28 cellular contexts compared by ENCODE assay signal in the genomic region with DNA sequence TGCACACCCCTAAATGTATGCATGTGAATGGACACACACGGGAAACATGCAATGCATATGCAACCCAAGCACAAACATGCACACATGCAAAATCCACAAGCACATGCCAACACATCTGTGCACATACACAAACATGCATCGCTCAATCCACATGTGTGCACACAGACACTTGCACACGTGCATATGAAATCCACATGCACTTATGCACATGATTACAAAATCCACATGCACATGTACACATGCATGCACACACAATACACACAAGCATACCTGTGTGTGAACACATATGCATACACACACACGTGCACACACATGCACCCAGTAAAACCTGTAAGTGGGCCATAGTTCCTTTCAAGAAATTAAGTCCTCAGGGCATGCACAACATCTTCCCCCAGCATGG.
"Had no signal": no experiment of that assay in that cellular context is flagged by ENCODE, and none has a peak within 500 bp of the region (broad histone marks: within the 10 kb centered on the region; RNA-seq: fewer than 3 reads in every experiment).

No MANE protein-coding gene starts in this region.

- H3K27ac ChIP-seq: colonic mucosa, coronary artery, dorsolateral prefrontal cortex, epithelial cell of prostate, esophagus muscularis mucosa, esophagus squamous epithelium, foreskin keratinocyte, gastrocnemius medialis, gastroesophageal sphincter, heart left ventricle, heart right ventricle had no signal

- H3K4me3 ChIP-seq: colonic mucosa, coronary artery, dorsolateral prefrontal cortex, esophagus muscularis mucosa, esophagus squamous epithelium, gastrocnemius medialis, gastroesophageal sphincter, heart left ventricle, heart right ventricle had no signal

- H3K9me3 ChIP-seq: colonic mucosa, esophagus muscularis mucosa, esophagus squamous epithelium, gastrocnemius medialis, gastroesophageal sphincter, heart left ventricle, heart right ventricle had no signal

- H3K36me3 ChIP-seq: colonic mucosa, esophagus muscularis mucosa, esophagus squamous epithelium, gastrocnemius medialis, gastroesophageal sphincter, heart left ventricle, heart right ventricle had no signal

- ATAC-seq: effector memory CD8-positive, alpha-beta T cell; esophagus mucosa; foreskin keratinocyte; gastrocnemius medialis; gastroesophageal sphincter; heart left ventricle; heart right ventricle had no signal

- FAIRE-seq: colon, endometrium, endothelial cell of umbilical vein, frontal cortex had no signal

- H3K4me1 ChIP-seq: colonic mucosa, esophagus muscularis mucosa, gastrocnemius medialis, gastroesophageal sphincter, heart left ventricle, heart right ventricle had no signal

- DNase-seq: colonic mucosa; cortex of kidney; dermis blood vessel endothelial cell; dorsolateral prefrontal cortex; effector CD4-positive, alpha-beta T cell; effector CD8-positive, alpha-beta T cell; effector memory CD4-positive, alpha-beta T cell; effector memory CD8-positive, alpha-beta T cell; endodermal cell; erythroblast; esophagus squamous epithelium; foreskin fibroblast; foreskin keratinocyte; foreskin melanocyte; gastrocnemius medialis; glutamatergic neuron; head of caudate nucleus; heart left ventricle; heart right ventricle had no signal

- H3K27me3 ChIP-seq: colonic mucosa, dorsolateral prefrontal cortex, esophagus muscularis mucosa, esophagus squamous epithelium, foreskin keratinocyte, gastrocnemius medialis, gastroesophageal sphincter, heart left ventricle, heart right ventricle had no signal
